ENCODE assay signal across 17 cellular contexts in genomic region chr1:231926340-231926739, GRCh38.
"Had no signal": no experiment of that assay in that cellular context is flagged by ENCODE, and none has a peak within 500 bp of the region (broad histone marks: within the 10 kb centered on the region; RNA-seq: fewer than 3 reads in every experiment).

No MANE protein-coding gene starts in this region.

- H3K4me3 ChIP-seq: cardiac muscle cell, colonic mucosa, gastroesophageal sphincter, thyroid gland, vagina had no signal

- DNase-seq: activated CD4-positive, alpha-beta T cell treated with anti-CD3 and anti-CD28 coated beads, Interleukin-2, amount 10 ng/mL, durations not matched to agents 7 days and 5 days; activated effector memory CD4-positive, alpha-beta T cell treated with anti-CD3 and anti-CD28 coated beads, Interleukin-2, amount 50 U/mL, for 16 hours; activated naive CD8-positive, alpha-beta T cell treated with anti-CD3 and anti-CD28 coated beads, Interleukin-2, amount 10 ng/mL, durations not matched to agents 7 days and 5 days; aorta; colonic mucosa; hippocampal formation; naive thymus-derived CD4-positive, alpha-beta T cell; stimulated activated CD4-positive, alpha-beta T cell treated with anti-CD3 and anti-CD28 coated beads, Interleukin-4, amount 100 ng/mL, for 24 hours; thyroid gland had no signal

- H3K36me3 Mint-ChIP-seq: mesothelial cell of epicardium, WTC11 had no signal

- H3K27me3 Mint-ChIP-seq: activated CD4-positive, alpha-beta T cell treated with anti-CD3 and anti-CD28 coated beads, Interleukin-2, amount 10 ng/mL, durations not matched to agents 7 days and 5 days had no signal

- ATAC-seq: gastroesophageal sphincter; naive thymus-derived CD4-positive, alpha-beta T cell; sciatic nerve; SK-N-SH treated with all-trans-retinoic acid at 6 μM for 48 hours; WTC11 had no signal

- H3K4me3 Mint-ChIP-seq: activated CD4-positive, alpha-beta T cell treated with anti-CD3 and anti-CD28 coated beads, Interleukin-2, amount 10 ng/mL, durations not matched to agents 7 days and 5 days; activated naive CD8-positive, alpha-beta T cell treated with anti-CD3 and anti-CD28 coated beads, Interleukin-2, amount 10 ng/mL, durations not matched to agents 7 days and 5 days; mesothelial cell of epicardium; naive thymus-derived CD4-positive, alpha-beta T cell; T-helper 1 cell treated with Interleukin-12 subunit alpha and Interleukin-12 subunit beta and Interleukin-4 antibody, amounts not matched to agents 30 μg/mL and 1 μg/mL, for 36 hours; WTC11 had no signal

- H3K27ac Mint-ChIP-seq: activated CD4-positive, alpha-beta T cell treated with anti-CD3 and anti-CD28 coated beads, Interleukin-2, amount 10 ng/mL, durations not matched to agents 7 days and 5 days; activated naive CD8-positive, alpha-beta T cell treated with anti-CD3 and anti-CD28 coated beads, Interleukin-2, amount 10 ng/mL, durations not matched to agents 7 days and 5 days; mesothelial cell of epicardium; T-helper 1 cell treated with Interleukin-12 subunit alpha and Interleukin-12 subunit beta and Interleukin-4 antibody, amounts not matched to agents 30 μg/mL and 1 μg/mL, for 36 hours; WTC11 had no signal

- H3K9me3 Mint-ChIP-seq: activated CD4-positive, alpha-beta T cell treated with anti-CD3 and anti-CD28 coated beads, Interleukin-2, amount 10 ng/mL, durations not matched to agents 7 days and 5 days; activated naive CD8-positive, alpha-beta T cell treated with anti-CD3 and anti-CD28 coated beads, Interleukin-2, amount 10 ng/mL, durations not matched to agents 7 days and 5 days; mesothelial cell of epicardium; naive thymus-derived CD4-positive, alpha-beta T cell; T-helper 1 cell treated with Interleukin-12 subunit alpha and Interleukin-12 subunit beta and Interleukin-4 antibody, amounts not matched to agents 30 μg/mL and 1 μg/mL, for 36 hours; WTC11 had no signal

- H3K4me1 Mint-ChIP-seq: activated naive CD8-positive, alpha-beta T cell treated with anti-CD3 and anti-CD28 coated beads, Interleukin-2, amount 10 ng/mL, durations not matched to agents 7 days and 5 days had no signal
